ENCODE assay signal across 35 cellular contexts in genomic region chr16:73853968-73854367, GRCh38.
"Had no signal": no experiment of that assay in that cellular context is flagged by ENCODE, and none has a peak within 500 bp of the region (broad histone marks: within the 10 kb centered on the region; RNA-seq: fewer than 3 reads in every experiment).

No MANE protein-coding gene starts in this region.

- H3K27ac ChIP-seq: KMS-11 had no signal

- H3K27me3 ChIP-seq: MG63 had no signal

- H3K4me3 ChIP-seq: MG63 had no signal

- H3K36me3 ChIP-seq: MG63 had no signal

- H3K9me3 ChIP-seq: MG63 had no signal

- DNase-seq: Karpas-422, Kasumi-1, KG1, MG63, MM.1S, MV-4-11, NCI-H1048, NCI-H1092, NCI-H1092 treated with DMSO at 0.1 percent for 48 hours, NCI-H1105, NCI-H1105 treated with DMSO at 0.1 percent for 48 hours, NCI-H1417, NCI-H1417 treated with DMSO at 0.1 percent for 48 hours, NCI-H1436, NCI-H1436 treated with DMSO at 0.1 percent for 48 hours, NCI-H146, NCI-H1694, NCI-H1694 treated with DMSO at 0.1 percent for 48 hours, NCI-H187 treated with DMSO at 0.1 percent for 48 hours, NCI-H1930, NCI-H2029, NCI-H2029 treated with DMSO at 0.1 percent for 48 hours, NCI-H2081, NCI-H2081 treated with DMSO at 0.1 percent for 48 hours, NCI-H2107, NCI-H2171, NCI-H2171 treated with DMSO at 0.1 percent for 48 hours, NCI-H2227 treated with DMSO at 0.1 percent for 48 hours, NCI-H226, NCI-H345, NCI-H446, NCI-H446 treated with DMSO at 0.1 percent for 48 hours, NCI-H510A, NCI-H510A treated with DMSO at 0.1 percent for 48 hours had no signal

- H3K9ac ChIP-seq: KMS-11 had no signal
